In genomic region chr18:40911582-40912254, GRCh38 we compare ENCODE assay signal across 18 cellular contexts.
DNase-seq lines count a peak whose midpoint lies in the region; TF ChIP-seq lines count a peak whose summit lies in the region.
"Had no signal": no experiment of that assay in that cellular context is flagged by ENCODE, and none has a peak within 500 bp of the region (broad histone marks: within the 10 kb centered on the region; RNA-seq: fewer than 3 reads in every experiment).

No MANE protein-coding gene starts in this region.

- DNase-seq in DMS53 (lab: John Stamatoyannopoulos, UW) (peak; percentile 24), NCI-H69 (lab: John Stamatoyannopoulos, UW) (peak; percentile 26), cardiac fibroblast (ENCODE audit: low read depth in 2 of 2) (peak; percentile 33 to 82), iris pigment epithelial cell (ENCODE audit: low read depth) (peak; percentile 85), NCI-H524 treated with DMSO at 0.1 percent for 48 hours (lab: John Stamatoyannopoulos, UW) (no peak), NCI-H2171 treated with DMSO at 0.1 percent for 48 hours (lab: John Stamatoyannopoulos, UW) (no peak), hypothalamus (lab: John Stamatoyannopoulos, UW) (no peak), NCI-H345 treated with DMSO at 0.1 percent for 48 hours (lab: John Stamatoyannopoulos, UW; ENCODE audit: unreplicated experiment) (no peak)
- DNase-seq: activated naive CD4-positive, alpha-beta T cell treated with anti-CD3 and anti-CD28 coated beads for 36 hours; effector CD8-positive, alpha-beta T cell; naive thymus-derived CD8-positive, alpha-beta T cell; NCI-H2029 treated with DMSO at 0.1 percent for 48 hours; NCI-H774; stimulated activated CD4-positive, alpha-beta T cell treated with anti-CD3 and anti-CD28 coated beads, Interleukin-4, amount 100 ng/mL, for 24 hours; thyroid gland had no signal

- TF ChIP-seq CTCF in cardiac fibroblast (IDR thresholded peaks at IDR 0.05; ENCODE audit: low read depth, low read length): no peak

- no peak overlapping the region for H3K4me3 ChIP-seq in cardiac fibroblast (replicated peaks in 1 of 2; ENCODE audit: low read depth in 2 of 2, low read length in 2 of 2)
- H3K4me3 ChIP-seq: cardiac muscle cell, lung, right atrium auricular region, thyroid gland had no signal

Comparison
In these comparisons a context has a peak if more than half of its experiments do, and no peak if none do; other contexts are left out.
1. DNase-seq: peak in DMS53 (single experiment), NCI-H69 (single experiment), cardiac fibroblast (2 of 2) and iris pigment epithelial cell (single experiment); none in NCI-H524 treated with DMSO at 0.1 percent for 48 hours (single experiment), NCI-H2171 treated with DMSO at 0.1 percent for 48 hours (single experiment), hypothalamus (0 of 51) and NCI-H345 treated with DMSO at 0.1 percent for 48 hours (single experiment).